Comparison of ENCODE assay signal across 1 cellular context in genomic region chr16:50282955-50283631, GRCh38.
TF ChIP-seq lines count a peak whose summit lies in the region.

No MANE protein-coding gene starts in this region.

TF ChIP-seq in liver, 16 proteins besides CTCF, POLR2A, EP300 and RAD21 (continued from another document):
- TF ChIP-seq ZBTB33 (IDR thresholded peaks at IDR 0.05): no peak
- TF ChIP-seq MAX (IDR thresholded peaks at IDR 0.05): no peak
- peak; percentile 25 for TF ChIP-seq REST (IDR thresholded peaks at IDR 0.05)
- TF ChIP-seq JUND (IDR thresholded peaks at IDR 0.05): no peak
- TF ChIP-seq FOXA1 (IDR thresholded peaks at IDR 0.05): no peak
- TF ChIP-seq GABPA (IDR thresholded peaks at IDR 0.05 in 1 of 2, conservative IDR thresholded peaks at IDR 0.05 in 1 of 2): no peak
- TF ChIP-seq RXRA (IDR thresholded peaks at IDR 0.05): peak; percentile 45 to 56
- TF ChIP-seq TAF1 (conservative IDR thresholded peaks at IDR 0.05): no peak
- no peak for TF ChIP-seq ATF3 (IDR thresholded peaks at IDR 0.05)
